Comparison of ENCODE assay signal across 16 cellular contexts in genomic region chr5:73039082-73039481, GRCh38.
DNase-seq lines count a peak whose midpoint lies in the region; TF ChIP-seq lines count a peak whose summit lies in the region.
"Had no signal": no experiment of that assay in that cellular context is flagged by ENCODE, and none has a peak within 500 bp of the region (broad histone marks: within the 10 kb centered on the region; RNA-seq: fewer than 3 reads in every experiment).

No MANE protein-coding gene starts in this region.

- CTCF ChIA-PET in HEK293T (lab: Yijun Ruan, JAX) = no interaction called here

- POLR2A ChIA-PET in HEK293T (lab: Yijun Ruan, JAX) = no interaction called here

- peak; percentile 14 for DNase-seq in AG20443 (ENCODE audit: low spot score)
- peak; percentile 8 for DNase-seq in HT1080 (ENCODE audit: low read depth)
- peak; percentile 92 for DNase-seq in NCI-H69 (lab: John Stamatoyannopoulos, UW)
- DNase-seq in glomerular visceral epithelial cell (ENCODE audit: extremely low spot score) = peak; percentile 10
- DNase-seq in GM19240 (ENCODE audit: insufficient read length, low spot score) = no peak
- no peak for DNase-seq in cortex of kidney (lab: John Stamatoyannopoulos, UW)
- DNase-seq in NCI-H82 treated with DMSO at 0.1 percent for 48 hours (lab: John Stamatoyannopoulos, UW; ENCODE audit: unreplicated experiment) = no peak
- DNase-seq in HEK293T (ENCODE audit: extremely low spot score) = no peak
- DNase-seq: activated CD4-positive, CD25-positive, alpha-beta regulatory T cell treated with anti-CD3 and anti-CD28 coated beads, Interleukin-2, amount 50 U/mL, for 72 hours; activated T-cell treated with anti-CD3 and anti-CD28 coated beads, Interleukin-2, amount 50 U/mL, for 24 hours; left cardiac atrium; naive B cell; NCI-H526 treated with DMSO at 0.1 percent for 48 hours; right lobe of liver; stimulated activated CD4-positive, alpha-beta T cell treated with anti-CD3 and anti-CD28 coated beads, Interleukin-4, amount 100 ng/mL, for 24 hours; stimulated activated naive B cell treated with anti-CD40 and anti-IgM and Interleukin-4, amounts not matched to agents 10 μg/mL and 1 μg/mL and 100 μg/mL, for 72 hours had no signal

TF ChIP-seq in HEK293T, 16 proteins besides CTCF, POLR2A, EP300 and RAD21:
- TF ChIP-seq NFRKB (IDR thresholded peaks at IDR 0.05) = no peak
- TF ChIP-seq ARNT (IDR thresholded peaks at IDR 0.05) = no peak
- no peak for TF ChIP-seq SP1 (IDR thresholded peaks at IDR 0.05)
- no peak for TF ChIP-seq PKNOX1 (IDR thresholded peaks at IDR 0.05)
- TF ChIP-seq ZNF384 (IDR thresholded peaks at IDR 0.05) = no peak
- TF ChIP-seq BHLHE40 (IDR thresholded peaks at IDR 0.05; ENCODE audit: borderline replicate concordance) = no peak
- no peak for TF ChIP-seq CTBP1 (IDR thresholded peaks at IDR 0.05; ENCODE audit: borderline replicate concordance)
- TF ChIP-seq HDGF (IDR thresholded peaks at IDR 0.05; ENCODE audit: borderline replicate concordance) = no peak
- TF ChIP-seq ELF4 (IDR thresholded peaks at IDR 0.05) = no peak
- no peak for TF ChIP-seq FOXM1 (IDR thresholded peaks at IDR 0.05; ENCODE audit: borderline replicate concordance)
- no peak for TF ChIP-seq FOXA1 (IDR thresholded peaks at IDR 0.05)
- no peak for TF ChIP-seq LEF1 (IDR thresholded peaks at IDR 0.05; ENCODE audit: borderline replicate concordance)
- TF ChIP-seq L3MBTL2 (conservative IDR thresholded peaks at IDR 0.05) = no peak

Comparison
In these comparisons a context has a peak if more than half of its experiments do, and no peak if none do; other contexts are left out.
1. DNase-seq: peak in AG20443 (single experiment), HT1080 (single experiment), NCI-H69 (single experiment) and glomerular visceral epithelial cell (single experiment); none in GM19240 (single experiment), cortex of kidney (single experiment), NCI-H82 treated with DMSO at 0.1 percent for 48 hours (single experiment) and HEK293T (single experiment).